Comparison of ENCODE assay signal across 1 cellular context in genomic region chr17:80919331-80920284, GRCh38.
TF ChIP-seq lines count a peak whose summit lies in the region.

No MANE protein-coding gene starts in this region.

TF ChIP-seq in H1, 55 proteins besides CTCF, POLR2A, EP300 and RAD21:
- TF ChIP-seq EZH2 (IDR thresholded peaks at IDR 0.05; ENCODE audit: low read depth, low read length, severe bottlenecking): no peak
- TF ChIP-seq SP1 (IDR thresholded peaks at IDR 0.05; ENCODE audit: low read depth, low read length): no peak
- no peak for TF ChIP-seq MAFK (IDR thresholded peaks at IDR 0.05; ENCODE audit: low read depth, low read length)
- TF ChIP-seq SAP30 (IDR thresholded peaks at IDR 0.05; ENCODE audit: insufficient read depth, insufficient replicate concordance, low read length): no peak
- no peak for TF ChIP-seq CREB1 (IDR thresholded peaks at IDR 0.05)
- no peak for TF ChIP-seq BCL11A (IDR thresholded peaks at IDR 0.05; ENCODE audit: low read depth in 2 of 2, low read length in 2 of 2)
- TF ChIP-seq RFX5 (IDR thresholded peaks at IDR 0.05; ENCODE audit: borderline replicate concordance, low read depth, low read length): no peak
- TF ChIP-seq BACH1 (IDR thresholded peaks at IDR 0.05; ENCODE audit: low read length): no peak
- TF ChIP-seq NRF1 (IDR thresholded peaks at IDR 0.05; ENCODE audit: low read depth, low read length): no peak
- no peak for TF ChIP-seq KDM5A (IDR thresholded peaks at IDR 0.05; ENCODE audit: low read length)
- no peak for TF ChIP-seq JUN (IDR thresholded peaks at IDR 0.05; ENCODE audit: low read depth, low read length)
- TF ChIP-seq E2F6 (IDR thresholded peaks at IDR 0.05): no peak
- no peak for TF ChIP-seq SUZ12 (IDR thresholded peaks at IDR 0.05; ENCODE audit: low read length)
- no peak for TF ChIP-seq CEBPB (IDR thresholded peaks at IDR 0.05; ENCODE audit: low read depth, low read length)
- TF ChIP-seq ATF3 (IDR thresholded peaks at IDR 0.05; ENCODE audit: insufficient read depth, low read depth, low read length): no peak
- no peak for TF ChIP-seq CBX8 (IDR thresholded peaks at IDR 0.05; ENCODE audit: borderline replicate concordance, low read depth, low read length)
- TF ChIP-seq SIRT6 (IDR thresholded peaks at IDR 0.05; ENCODE audit: low read length): no peak
